Comparison of ENCODE assay signal across 8 cellular contexts in genomic region chr13:41061914-41062837, GRCh38. TPM values are rescaled to one million over a fixed set of nuclear protein-coding genes. Genes with fewer than 3 reads are reported as not detected.
DNase-seq lines count a peak whose midpoint lies in the region; ATAC-seq, FAIRE-seq and TF ChIP-seq lines count a peak whose summit lies in the region.

No MANE protein-coding gene starts in this region.

- intact Hi-C loops in mammary epithelial cell (cut with micrococcal nuclease): loop anchor here (1.0 to 5.0 kb wide), 6 partner anchors 68 to 290 kb away; partner anchors contain the start of genes KBTBD7, MRPS31 and NAA16

- TF ChIP-seq POLR2A in GM12892 (IDR thresholded peaks at IDR 0.05; ENCODE audit: low read depth, low read length): no peak

- H3K9me3 ChIP-seq in mammary epithelial cell (replicated peaks; ENCODE audit: insufficient read depth, low read length): no peaks in the 10 kb centered on the region
- no peaks in the 10 kb centered on the region for H3K9me3 ChIP-seq in keratinocyte (ENCODE audit: control insufficient read depth, low read depth, low read length)

- H4K20me1 ChIP-seq in mammary epithelial cell (ENCODE audit: insufficient read depth, low read length) (no peaks in the 10 kb centered on the region), keratinocyte (ENCODE audit: control insufficient read depth, extremely low read depth, insufficient read depth, low read length) (no peaks in the 10 kb centered on the region)

- H3K4me1 ChIP-seq in mammary epithelial cell (ENCODE audit: insufficient read depth, low read length) (peaks cover 25% of the 10 kb centered on the region), keratinocyte (ENCODE audit: control insufficient read depth, extremely low read depth, insufficient read depth, low read length) (peaks cover 21% of the 10 kb centered on the region)

- TF ChIP-seq CTCF in 22Rv1 (IDR thresholded peaks at IDR 0.05): no peak
- TF ChIP-seq CTCF in mammary epithelial cell (conservative IDR thresholded peaks at IDR 0.05 in 1 of 2, IDR thresholded peaks at IDR 0.05 in 1 of 2; ENCODE audit: extremely low read depth in 1 of 2, insufficient read depth in 1 of 2, low read depth in 1 of 2, low read length in 2 of 2): no peak
- no peak for TF ChIP-seq CTCF in keratinocyte (optimal IDR thresholded peaks at IDR 0.05 in 1 of 3, IDR thresholded peaks at IDR 0.05 in 1 of 3, conservative IDR thresholded peaks at IDR 0.05 in 1 of 3; ENCODE audit: extremely low read depth in 1 of 3, insufficient read depth in 2 of 3, low read length in 3 of 3)
- no peak for TF ChIP-seq CTCF in GM13976 (IDR thresholded peaks at IDR 0.05; ENCODE audit: borderline replicate concordance, control extremely low read depth, extremely low read depth, insufficient read depth, missing control alignments)

- peak; percentile 27 for ATAC-seq in HG02870 (IDR thresholded peaks at IDR 0.05; ENCODE audit: unreplicated experiment)
- peak; percentile 48 for ATAC-seq in stimulated activated naive CD8-positive, alpha-beta T cell treated with anti-CD3 and anti-CD28 coated beads, Interleukin-15, amount 100 ng/mL, for 72 hours

- peaks cover 75% of the 10 kb centered on the region for H3K79me2 ChIP-seq in mammary epithelial cell (ENCODE audit: insufficient read depth, low read length)
- peaks cover 52% of the 10 kb centered on the region for H3K79me2 ChIP-seq in keratinocyte (ENCODE audit: control insufficient read depth, insufficient read depth, low read length)

- DNase-seq in GM12892 (ENCODE audit: insufficient read length) (peak; percentile 32), NCI-H526 treated with DMSO at 0.1 percent for 48 hours (lab: John Stamatoyannopoulos, UW) (peak; percentile 64), mammary epithelial cell (no peak), keratinocyte (ENCODE audit: low read depth, low spot score) (no peak), GM13976 (ENCODE audit: low spot score) (no peak)
- DNase-seq in stimulated activated naive CD8-positive, alpha-beta T cell treated with anti-CD3 and anti-CD28 coated beads, Interleukin-15, amount 100 ng/mL, for 72 hours: no peak

- H3K4me3 ChIP-seq in mammary epithelial cell (replicated peaks in 1 of 3; ENCODE audit: insufficient read depth in 1 of 3, low read depth in 2 of 3, low read length in 3 of 3) (peak overlapping the region; percentile 86 to 97 (median 87)), keratinocyte (ENCODE audit: control insufficient read depth in 2 of 3, extremely low read depth in 1 of 3, insufficient read depth in 2 of 3, low read depth in 1 of 3, low read length in 3 of 3) (peak overlapping the region; percentile 89 to 91 (median 90))

- FAIRE-seq in GM12892 (lab: Jason Lieb, UNC): peak; percentile 48
- no peak for FAIRE-seq in keratinocyte (lab: Jason Lieb, UNC)

- dilution Hi-C loops in mammary epithelial cell (cut with HindIII; ENCODE audit: low sequenced_read_pairs): no loop called here
- dilution Hi-C loops in keratinocyte (cut with MboI; ENCODE audit: extremely low pct_ligation_motif_present, low sequenced_read_pairs): no loop called here

- BruUV-seq in mammary epithelial cell (replicated peaks; lab: Mats Ljungman, UMichigan): TSS peak; percentile 63

- WGBS in mammary epithelial cell (ENCODE audit: low coverage, missing lambda C conversion rate): 3% methylated on average over 13 of the region's 24 CpGs

- CTCF ChIA-PET in mammary epithelial cell (lab: Charles Lee; ENCODE audit: low non-redundant PET): no interaction called here

- in situ Hi-C loops in mammary epithelial cell (cut with MboI; ENCODE audit: low sequenced_read_pairs in 2 of 2): loop anchor here in 1 of 2 donors (10.0 kb wide), 1 partner anchor 133 kb away; the partner anchor contains the start of gene KBTBD7
- in situ Hi-C loops in GM13976 (cut with MboI; ENCODE audit: low sequenced_read_pairs, unreplicated experiment): loop anchor here (25.0 kb wide), 1 partner anchor 275 kb away; the partner anchor contains the start of gene SLC25A15

- H3K9me3 Mint-ChIP-seq in stimulated activated naive CD8-positive, alpha-beta T cell treated with anti-CD3 and anti-CD28 coated beads, Interleukin-15, amount 100 ng/mL, for 72 hours: no peaks in the 10 kb centered on the region

- H3K4me2 ChIP-seq in mammary epithelial cell (ENCODE audit: insufficient read depth, low read depth, low read length): peak overlapping the region; percentile 85
- peak overlapping the region; percentile 97 for H3K4me2 ChIP-seq in keratinocyte (ENCODE audit: control insufficient read depth, extremely low read depth, insufficient read depth, low read depth, low read length)

- no peaks in the 10 kb centered on the region for H3K9me1 ChIP-seq in keratinocyte (ENCODE audit: control insufficient read depth, extremely low read depth, insufficient read depth, low read length)

- peaks cover 15% of the 10 kb centered on the region for H3K36me3 ChIP-seq in mammary epithelial cell (ENCODE audit: insufficient read depth, low read length)
- peaks cover 2 to 16% of the 10 kb centered on the region in 2 experiments for H3K36me3 ChIP-seq in keratinocyte (ENCODE audit: control insufficient read depth in 2 of 2, extremely low read depth in 1 of 2, insufficient read depth in 2 of 2, low read length in 2 of 2)

- H2AFZ ChIP-seq in mammary epithelial cell (ENCODE audit: low read depth, low read length) (peak overlapping the region; percentile 93), keratinocyte (ENCODE audit: control insufficient read depth, low read length) (peak overlapping the region; percentile 99)

- H3K4me1 Mint-ChIP-seq in stimulated activated naive CD8-positive, alpha-beta T cell treated with anti-CD3 and anti-CD28 coated beads, Interleukin-15, amount 100 ng/mL, for 72 hours: peaks cover 68% of the 10 kb centered on the region

- H3K4me3 Mint-ChIP-seq in stimulated activated naive CD8-positive, alpha-beta T cell treated with anti-CD3 and anti-CD28 coated beads, Interleukin-15, amount 100 ng/mL, for 72 hours: peak overlapping the region; percentile 98 to 100

- peak overlapping the region; percentile 99 to 100 for H3K27ac Mint-ChIP-seq in stimulated activated naive CD8-positive, alpha-beta T cell treated with anti-CD3 and anti-CD28 coated beads, Interleukin-15, amount 100 ng/mL, for 72 hours

- H3K27me3 Mint-ChIP-seq in stimulated activated naive CD8-positive, alpha-beta T cell treated with anti-CD3 and anti-CD28 coated beads, Interleukin-15, amount 100 ng/mL, for 72 hours: no peaks in the 10 kb centered on the region

- H3K27ac ChIP-seq in 22Rv1 (peak overlapping the region; percentile 96), mammary epithelial cell (ENCODE audit: insufficient read depth, low read depth, low read length) (peak overlapping the region; percentile 99), keratinocyte (ENCODE audit: control insufficient read depth, insufficient read depth, low read length) (peak overlapping the region; percentile 99)

- H3K27me3 ChIP-seq in mammary epithelial cell (ENCODE audit: insufficient read depth, low read length) (no peaks in the 10 kb centered on the region), keratinocyte (ENCODE audit: control insufficient read depth, extremely low read depth, insufficient read depth, low read length) (no peaks in the 10 kb centered on the region)

- H3K9ac ChIP-seq in mammary epithelial cell (ENCODE audit: insufficient read depth, low read length): peak overlapping the region; percentile 96
- peak overlapping the region; percentile 99 for H3K9ac ChIP-seq in keratinocyte (ENCODE audit: control insufficient read depth, extremely low read depth, insufficient read depth, low read length)

RNA-seq across cellular contexts. Expression of gene WBP4, which starts 0.9 kb away (rescaled TPM):
- 19.7 TPM for polyA plus RNA-seq in GM12892 (2012; ENCODE audit: missing spikeins)
- total RNA-seq in mammary epithelial cell: 10 to 100 TPM in 1 of 2 donors, 1 to 10 TPM in 1; 5.0 to 12.4 TPM
- polyA plus RNA-seq in mammary epithelial cell: 5.2 TPM
- 0.98 TPM for polyA minus RNA-seq in mammary epithelial cell
- 5.9 to 13.5 TPM (median 9.3 TPM) in 3 replicates for polyA plus RNA-seq in keratinocyte
- polyA plus RNA-seq in keratinocyte (2011; ENCODE audit: low read depth): 14.1 TPM
- polyA plus RNA-seq in keratinocyte (2011; cell fraction: cytosol; rRNA removed): 6.5 and 9.7 TPM in 2 replicates
- 7.0 and 11.7 TPM in 2 replicates for polyA plus RNA-seq in keratinocyte (2011; cell fraction: nucleus; rRNA removed)
- polyA plus RNA-seq in keratinocyte (2012; ENCODE audit: low replicate concordance): 9.5 and 13.8 TPM in 2 replicates
- 0.33 to 3.1 TPM (median 0.66 TPM) in 3 replicates for polyA minus RNA-seq in keratinocyte
- polyA minus RNA-seq in keratinocyte (2011; cell fraction: cytosol; rRNA and poly(A)+ RNA removed): 3.6 TPM
- polyA minus RNA-seq in keratinocyte (2011; cell fraction: nucleus; rRNA and poly(A)+ RNA removed): 1.7 and 4.0 TPM in 2 replicates

RNA-seq across cellular contexts. Expression of gene ELF1, which starts 43.1 kb away (rescaled TPM):
- polyA plus RNA-seq in GM12892 (2012; ENCODE audit: missing spikeins): 57.3 TPM
- total RNA-seq in mammary epithelial cell: 10 to 100 TPM; 48.0 to 66.3 TPM
- polyA plus RNA-seq in mammary epithelial cell (32.6 TPM), keratinocyte (37.9 to 57.6 TPM (median 48.0 TPM) in 3 replicates)
- polyA minus RNA-seq in mammary epithelial cell (51.3 TPM), keratinocyte (39.4 to 65.3 TPM (median 41.8 TPM) in 3 replicates)
- polyA plus RNA-seq in keratinocyte (2011; ENCODE audit: low read depth): 26.9 TPM
- 22.0 and 37.8 TPM in 2 replicates for polyA plus RNA-seq in keratinocyte (2011; cell fraction: cytosol; rRNA removed)
- polyA plus RNA-seq in keratinocyte (2011; cell fraction: nucleus; rRNA removed): 59.1 and 72.8 TPM in 2 replicates
- 36.8 and 51.4 TPM in 2 replicates for polyA plus RNA-seq in keratinocyte (2012; ENCODE audit: low replicate concordance)
- 29.7 TPM for polyA minus RNA-seq in keratinocyte (2011; cell fraction: cytosol; rRNA and poly(A)+ RNA removed)
- polyA minus RNA-seq in keratinocyte (2011; cell fraction: nucleus; rRNA and poly(A)+ RNA removed): 63.2 and 99.9 TPM in 2 replicates

Comparison
In these comparisons a context has a peak if more than half of its experiments do, and no peak if none do; other contexts are left out.
1. DNase-seq: peak in GM12892 (single experiment) and NCI-H526 treated with DMSO at 0.1 percent for 48 hours (single experiment); none in mammary epithelial cell (single experiment), keratinocyte (single experiment), stimulated activated naive CD8-positive, alpha-beta T cell treated with anti-CD3 and anti-CD28 coated beads, Interleukin-15, amount 100 ng/mL, for 72 hours (0 of 2) and GM13976 (single experiment).
2. Peak in every context shown above with its lines, with median percentiles within 50 percentile points of each other: H3K27ac ChIP-seq.